In the genomic region with DNA sequence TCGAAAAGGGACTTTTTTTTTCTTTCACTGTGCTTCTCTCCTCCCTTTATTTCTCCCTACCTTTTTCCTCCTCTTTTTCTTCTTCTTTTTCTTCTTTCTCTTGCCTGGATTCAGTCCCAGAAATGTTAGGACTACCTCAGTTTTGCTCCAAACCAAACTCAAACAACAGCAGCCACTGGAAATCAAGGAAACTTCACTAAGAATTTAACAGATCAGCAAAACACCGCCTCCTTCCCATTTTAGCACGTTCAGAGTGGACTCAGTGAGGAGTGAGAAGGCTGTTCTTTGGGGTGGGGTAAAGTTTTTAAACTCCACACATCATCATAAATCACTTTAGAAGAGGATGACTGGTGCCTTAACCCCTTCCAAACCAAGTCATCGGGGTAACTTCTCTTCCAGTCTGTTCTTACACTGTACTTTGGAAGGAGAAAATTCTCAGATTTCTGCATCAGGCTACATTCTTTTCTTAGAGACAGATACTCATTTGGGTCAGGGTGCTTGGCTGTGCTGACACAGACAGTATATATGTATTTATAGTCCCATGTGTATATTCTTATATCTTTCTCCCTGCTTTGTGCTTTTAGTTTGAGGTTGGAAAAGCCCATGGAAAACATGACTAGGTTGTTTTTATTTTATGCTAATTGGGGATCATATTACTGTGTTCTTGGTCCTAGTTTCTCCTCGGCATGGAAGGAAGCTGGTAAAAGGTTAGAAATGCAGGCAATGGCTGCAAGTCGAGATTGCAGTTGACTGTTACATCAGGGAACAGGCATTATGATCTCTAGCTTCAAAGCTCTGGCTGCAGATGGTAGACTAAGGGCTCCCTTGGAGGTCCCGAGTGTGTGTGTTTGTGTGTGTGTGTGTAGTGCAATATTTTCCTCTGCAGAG, we compare ENCODE assay signal across 9 cellular contexts.
DNase-seq lines count a peak whose midpoint lies in the region; ATAC-seq and FAIRE-seq lines count a peak whose summit lies in the region.
"Had no signal": no experiment of that assay in that cellular context is flagged by ENCODE, and none has a peak within 500 bp of the region (broad histone marks: within the 10 kb centered on the region; RNA-seq: fewer than 3 reads in every experiment).

A gene with protein sequence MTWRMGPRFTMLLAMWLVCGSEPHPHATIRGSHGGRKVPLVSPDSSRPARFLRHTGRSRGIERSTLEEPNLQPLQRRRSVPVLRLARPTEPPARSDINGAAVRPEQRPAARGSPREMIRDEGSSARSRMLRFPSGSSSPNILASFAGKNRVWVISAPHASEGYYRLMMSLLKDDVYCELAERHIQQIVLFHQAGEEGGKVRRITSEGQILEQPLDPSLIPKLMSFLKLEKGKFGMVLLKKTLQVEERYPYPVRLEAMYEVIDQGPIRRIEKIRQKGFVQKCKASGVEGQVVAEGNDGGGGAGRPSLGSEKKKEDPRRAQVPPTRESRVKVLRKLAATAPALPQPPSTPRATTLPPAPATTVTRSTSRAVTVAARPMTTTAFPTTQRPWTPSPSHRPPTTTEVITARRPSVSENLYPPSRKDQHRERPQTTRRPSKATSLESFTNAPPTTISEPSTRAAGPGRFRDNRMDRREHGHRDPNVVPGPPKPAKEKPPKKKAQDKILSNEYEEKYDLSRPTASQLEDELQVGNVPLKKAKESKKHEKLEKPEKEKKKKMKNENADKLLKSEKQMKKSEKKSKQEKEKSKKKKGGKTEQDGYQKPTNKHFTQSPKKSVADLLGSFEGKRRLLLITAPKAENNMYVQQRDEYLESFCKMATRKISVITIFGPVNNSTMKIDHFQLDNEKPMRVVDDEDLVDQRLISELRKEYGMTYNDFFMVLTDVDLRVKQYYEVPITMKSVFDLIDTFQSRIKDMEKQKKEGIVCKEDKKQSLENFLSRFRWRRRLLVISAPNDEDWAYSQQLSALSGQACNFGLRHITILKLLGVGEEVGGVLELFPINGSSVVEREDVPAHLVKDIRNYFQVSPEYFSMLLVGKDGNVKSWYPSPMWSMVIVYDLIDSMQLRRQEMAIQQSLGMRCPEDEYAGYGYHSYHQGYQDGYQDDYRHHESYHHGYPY (minus strand): TSS at position 280 of the 888 bp plus-strand sequence. CDS start 1,238 bp downstream, outside the sequence.

- peaks cover 66% of the 10 kb centered on the region for H3K4me1 ChIP-seq in muscle layer of colon (ENCODE audit: insufficient read depth, low read length)

- no peaks in the 10 kb centered on the region for H3K36me3 ChIP-seq in muscle layer of colon (ENCODE audit: insufficient read depth, low read length)

- peak within 1 kb of the TSS; percentile 38 to 47 for H3K4me3 ChIP-seq in muscle layer of colon (ENCODE audit: low read depth in 1 of 2, low read length in 2 of 2)

- no peaks in the 10 kb centered on the region for H3K9me3 ChIP-seq in muscle layer of colon (ENCODE audit: low read length)

- DNase-seq in AG08395 (ENCODE audit: low spot score) = peak; percentile 67
- DNase-seq in NCI-H69 (lab: John Stamatoyannopoulos, UW) = peak; percentile 25
- DNase-seq in GM19239 (ENCODE audit: insufficient read length, low spot score) = no peak
- DNase-seq: occipital lobe had no signal

- ATAC-seq in GM18867 (IDR thresholded peaks at IDR 0.05; ENCODE audit: unreplicated experiment) = no peak
- no peak for ATAC-seq in HG03439 (IDR thresholded peaks at IDR 0.05; ENCODE audit: unreplicated experiment)
- no peak for ATAC-seq in HG03354 (IDR thresholded peaks at IDR 0.05; ENCODE audit: poor library complexity, severe bottlenecking, unreplicated experiment)

- FAIRE-seq in endometrium (lab: Jason Lieb, UNC) (peak; percentile 43), GM19239 (lab: Jason Lieb, UNC) (no peak)

- peak within 1 kb of the TSS; percentile 37 for H3K9ac ChIP-seq in muscle layer of colon (ENCODE audit: low read length)

- no peaks in the 10 kb centered on the region for H3K27me3 ChIP-seq in muscle layer of colon (ENCODE audit: control insufficient read depth in 1 of 2, insufficient read depth in 2 of 2, low read length in 2 of 2)

- H3K27ac ChIP-seq in muscle layer of colon (ENCODE audit: low read depth, low read length) = peak within 1 kb of the TSS; percentile 93
